In the genomic region with DNA sequence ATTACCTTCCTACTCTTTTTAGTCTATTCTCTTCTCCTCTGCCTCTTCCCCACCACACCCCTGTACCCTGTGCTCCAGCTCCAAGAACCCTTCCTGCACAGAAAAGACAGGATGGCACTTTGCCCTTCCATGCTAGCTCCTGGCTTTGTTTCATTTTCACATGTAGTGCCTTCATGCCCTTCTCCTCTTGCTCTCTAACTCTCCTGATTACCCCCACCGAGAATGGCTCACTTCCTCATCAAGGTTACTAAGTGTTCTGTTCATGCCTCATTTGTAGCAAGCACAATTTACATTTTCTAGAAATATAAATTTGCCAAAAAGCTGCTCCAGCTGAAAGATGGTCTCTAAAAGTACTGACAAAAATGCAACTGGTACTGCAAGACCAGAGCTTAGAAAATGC, we compare ENCODE assay signal across 17 cellular contexts.
DNase-seq lines count a peak whose midpoint lies in the region; ATAC-seq and TF ChIP-seq lines count a peak whose summit lies in the region.
"Had no signal": no experiment of that assay in that cellular context is flagged by ENCODE, and none has a peak within 500 bp of the region (broad histone marks: within the 10 kb centered on the region; RNA-seq: fewer than 3 reads in every experiment).

No MANE protein-coding gene starts in this region.

- intact Hi-C loops in ascending aorta (cut with DNase I): no loop called here
- intact Hi-C loops in activated CD4-positive, alpha-beta T cell treated with anti-CD3 and anti-CD28 coated beads, Interleukin-2, amount 10 ng/mL, durations not matched to agents 24 days and 14 days (cut with micrococcal nuclease): no loop called here

- DNase-seq in memory B cell (ENCODE audit: low spot score in 2 of 2): peak in 1 of 2 donors; percentile 5
- no peak for DNase-seq in NCI-H1417 treated with DMSO at 0.1 percent for 48 hours (lab: John Stamatoyannopoulos, UW)
- DNase-seq in ascending aorta (ENCODE audit: low spot score in 2 of 2): no peak
- DNase-seq in GM19240 (ENCODE audit: insufficient read length, low spot score): no peak
- DNase-seq in activated CD4-positive, alpha-beta T cell treated with anti-CD3 and anti-CD28 coated beads, Interleukin-2, amount 10 ng/mL, durations not matched to agents 24 days and 14 days: no peak
- DNase-seq: activated CD4-positive, alpha-beta T cell treated with anti-CD3 and anti-CD28 coated beads, Interleukin-2, amount 10 ng/mL, durations not matched to agents 7 days and 5 days; activated T-cell treated with anti-CD3 and anti-CD28 coated beads, Interleukin-2, amount 50 U/mL, for 48 hours; EL; GOT3; NCI-H2171; nephron progenitor cell; Peyer's patch; T-cell had no signal

- H3K27me3 ChIP-seq in ascending aorta: no peaks in the 10 kb centered on the region
- H3K27me3 ChIP-seq: Peyer's patch had no signal

- ATAC-seq in GM18861 (IDR thresholded peaks at IDR 0.05; ENCODE audit: unreplicated experiment): peak; percentile 98
- peak; percentile 73 for ATAC-seq in GM21529 (IDR thresholded peaks at IDR 0.05; ENCODE audit: unreplicated experiment)
- peak; percentile 78 for ATAC-seq in HG03378 (IDR thresholded peaks at IDR 0.05; ENCODE audit: unreplicated experiment)
- ATAC-seq in memory B cell (ENCODE audit: low read depth): peak; percentile 89
- ATAC-seq: T-cell had no signal

- peak overlapping the region; percentile 67 for H3K4me3 Mint-ChIP-seq in memory B cell
- H3K4me3 Mint-ChIP-seq in activated CD4-positive, alpha-beta T cell treated with anti-CD3 and anti-CD28 coated beads, Interleukin-2, amount 10 ng/mL, durations not matched to agents 24 days and 14 days: no peak overlapping the region
- H3K4me3 Mint-ChIP-seq: activated CD4-positive, alpha-beta T cell treated with anti-CD3 and anti-CD28 coated beads, Interleukin-2, amount 10 ng/mL, durations not matched to agents 7 days and 5 days; nephron progenitor cell; T-cell had no signal

- H3K4me1 Mint-ChIP-seq in memory B cell: peaks cover 4% of the 10 kb centered on the region
- H3K4me1 Mint-ChIP-seq in activated CD4-positive, alpha-beta T cell treated with anti-CD3 and anti-CD28 coated beads, Interleukin-2, amount 10 ng/mL, durations not matched to agents 24 days and 14 days: peaks cover 2% of the 10 kb centered on the region
- H3K4me1 Mint-ChIP-seq: activated CD4-positive, alpha-beta T cell treated with anti-CD3 and anti-CD28 coated beads, Interleukin-2, amount 10 ng/mL, durations not matched to agents 7 days and 5 days; nephron progenitor cell; T-cell had no signal

- no peak overlapping the region for H3K4me3 ChIP-seq in ascending aorta
- H3K4me3 ChIP-seq: Peyer's patch had no signal

- no peak for TF ChIP-seq CTCF in ascending aorta (IDR thresholded peaks at IDR 0.05)

- H3K27ac ChIP-seq in ascending aorta: no peak overlapping the region
- H3K27ac ChIP-seq: C4-2B, Peyer's patch had no signal

- no peaks in the 10 kb centered on the region for H3K9me3 Mint-ChIP-seq in memory B cell
- H3K9me3 Mint-ChIP-seq in activated CD4-positive, alpha-beta T cell treated with anti-CD3 and anti-CD28 coated beads, Interleukin-2, amount 10 ng/mL, durations not matched to agents 24 days and 14 days: no peaks in the 10 kb centered on the region
- H3K9me3 Mint-ChIP-seq: nephron progenitor cell, T-cell had no signal

- no peaks in the 10 kb centered on the region for H3K9me3 ChIP-seq in ascending aorta
- H3K9me3 ChIP-seq: Peyer's patch had no signal

- no peaks in the 10 kb centered on the region for H3K36me3 ChIP-seq in ascending aorta
- H3K36me3 ChIP-seq: Peyer's patch had no signal

- no peaks in the 10 kb centered on the region for H3K27me3 Mint-ChIP-seq in memory B cell
- no peaks in the 10 kb centered on the region for H3K27me3 Mint-ChIP-seq in activated CD4-positive, alpha-beta T cell treated with anti-CD3 and anti-CD28 coated beads, Interleukin-2, amount 10 ng/mL, durations not matched to agents 24 days and 14 days
- H3K27me3 Mint-ChIP-seq: activated CD4-positive, alpha-beta T cell treated with anti-CD3 and anti-CD28 coated beads, Interleukin-2, amount 10 ng/mL, durations not matched to agents 7 days and 5 days; T-cell had no signal

- H3K27ac Mint-ChIP-seq in memory B cell: peak overlapping the region; percentile 10
- no peak overlapping the region for H3K27ac Mint-ChIP-seq in activated CD4-positive, alpha-beta T cell treated with anti-CD3 and anti-CD28 coated beads, Interleukin-2, amount 10 ng/mL, durations not matched to agents 24 days and 14 days
- H3K27ac Mint-ChIP-seq: activated CD4-positive, alpha-beta T cell treated with anti-CD3 and anti-CD28 coated beads, Interleukin-2, amount 10 ng/mL, durations not matched to agents 7 days and 5 days; nephron progenitor cell; T-cell had no signal

- H3K4me1 ChIP-seq in ascending aorta: no peaks in the 10 kb centered on the region
- H3K4me1 ChIP-seq: Peyer's patch had no signal

- H3K36me3 Mint-ChIP-seq in memory B cell: no peaks in the 10 kb centered on the region
- no peaks in the 10 kb centered on the region for H3K36me3 Mint-ChIP-seq in activated CD4-positive, alpha-beta T cell treated with anti-CD3 and anti-CD28 coated beads, Interleukin-2, amount 10 ng/mL, durations not matched to agents 24 days and 14 days (ENCODE audit: low read depth)
- H3K36me3 Mint-ChIP-seq: T-cell had no signal
